25 cellular contexts compared by ENCODE assay signal in genomic region chr21:14766241-14766640, GRCh38.
DNase-seq lines count a peak whose midpoint lies in the region; ATAC-seq and TF ChIP-seq lines count a peak whose summit lies in the region.
"Had no signal": no experiment of that assay in that cellular context is flagged by ENCODE, and none has a peak within 500 bp of the region (broad histone marks: within the 10 kb centered on the region; RNA-seq: fewer than 3 reads in every experiment).

No MANE protein-coding gene starts in this region.

- H4K8ac ChIP-seq in H9 (replicated peaks; ENCODE audit: insufficient read length, low read depth, low read length) = no peak overlapping the region

- H3K4me1 ChIP-seq in H9 (ENCODE audit: insufficient read depth, low read length) (no peaks in the 10 kb centered on the region), PC-3 (ENCODE audit: insufficient read depth, low read length) (peaks cover 8% of the 10 kb centered on the region; the same call in 1 of the 2 replicates), testis (peaks cover 4% of the 10 kb centered on the region), PC-9 (replicated peaks; ENCODE audit: insufficient read depth) (no peaks in the 10 kb centered on the region)
- H3K4me1 ChIP-seq: Caco-2, SJSA1, stomach had no signal

- H3T11ph ChIP-seq in H9 (ENCODE audit: low read length) = no peak overlapping the region

- no peak overlapping the region for H2BK12ac ChIP-seq in H9 (ENCODE audit: insufficient read length, low read depth, low read length)

- no TSS peak for BruUV-seq in PC-3 (replicated peaks; lab: Mats Ljungman, UMichigan)
- no TSS peak for BruUV-seq in PC-9 (replicated peaks; lab: Mats Ljungman, UMichigan)

- no peaks in the 10 kb centered on the region for H3K36me3 Mint-ChIP-seq in H9 (ENCODE audit: insufficient read depth in 1 of 3, low read depth in 3 of 3)

- no peak for ATAC-seq in PC-3
- ATAC-seq: activated CD8-positive, alpha-beta T cell treated with anti-CD3 and anti-CD28 coated beads for 36 hours; heart right ventricle had no signal

- no peaks in the 10 kb centered on the region for H3F3A ChIP-seq in PC-3 (ENCODE audit: low read length, unreplicated experiment)
- H3F3A ChIP-seq in PC-9 (ENCODE audit: insufficient read depth, low read depth) = no peaks in the 10 kb centered on the region

- H2AFZ ChIP-seq in H9 (ENCODE audit: low read length) (no peak overlapping the region), PC-3 (ENCODE audit: low read length) (no peak overlapping the region), PC-9 (no peak overlapping the region)

- no peaks in the 10 kb centered on the region for H3K23me2 ChIP-seq in H9 (ENCODE audit: insufficient read length, low read depth, low read length, poor library complexity, severe bottlenecking)

- H3K27ac ChIP-seq in H9 (ENCODE audit: insufficient read length, low read depth, low read length) = no peak overlapping the region
- no peak overlapping the region for H3K27ac ChIP-seq in PC-3 (ENCODE audit: low read length)
- H3K27ac ChIP-seq in testis = no peak overlapping the region
- H3K27ac ChIP-seq in PC-9 = no peak overlapping the region
- H3K27ac ChIP-seq: heart right ventricle, HL-60, SJSA1, stomach had no signal

- no peaks in the 10 kb centered on the region for H3K27me3 Mint-ChIP-seq in H9 (ENCODE audit: low read depth)

- H3K79me1 ChIP-seq in H9 (ENCODE audit: insufficient read depth, low read depth, low read length, poor library complexity, severe bottlenecking) = no peaks in the 10 kb centered on the region

- H3K9me2 ChIP-seq in PC-3 (replicated peaks; ENCODE audit: low read length) (no peaks in the 10 kb centered on the region), PC-9 (ENCODE audit: insufficient read depth) (no peaks in the 10 kb centered on the region)

- H4K20me1 ChIP-seq in H9 (ENCODE audit: control insufficient read depth, insufficient read depth, insufficient read length) (no peaks in the 10 kb centered on the region), PC-3 (ENCODE audit: low read length) (no peaks in the 10 kb centered on the region), PC-9 (ENCODE audit: insufficient read depth) (no peaks in the 10 kb centered on the region)

- H3K4me1 Mint-ChIP-seq in H9 = no peaks in the 10 kb centered on the region

- H3K79me2 ChIP-seq in H9 (ENCODE audit: insufficient read depth, low read length) (no peaks in the 10 kb centered on the region), PC-3 (ENCODE audit: low read length) (no peaks in the 10 kb centered on the region), PC-9 (ENCODE audit: low read depth) (no peaks in the 10 kb centered on the region)

- no peaks in the 10 kb centered on the region for H3K9me3 Mint-ChIP-seq in H9

- H2BK5ac ChIP-seq in H9 (ENCODE audit: insufficient read length, low read length) = no peak overlapping the region

- POLR2A ChIA-PET in PC-3 (lab: Charles Lee; ENCODE audit: unreplicated experiment) (no interaction called here), PC-9 (lab: Charles Lee; ENCODE audit: unreplicated experiment) (no interaction called here)

- H3K27me3 ChIP-seq in H9 (ENCODE audit: insufficient read depth, low read length) (no peaks in the 10 kb centered on the region), PC-3 (ENCODE audit: low read length) (no peaks in the 10 kb centered on the region), testis (no peaks in the 10 kb centered on the region), PC-9 (ENCODE audit: insufficient read depth, low read depth) (no peaks in the 10 kb centered on the region)
- H3K27me3 ChIP-seq: heart right ventricle, SJSA1, stomach had no signal

- H3K23ac ChIP-seq in H9 (ENCODE audit: insufficient read length, low read depth, low read length) = no peak overlapping the region

- H3K4me3 Mint-ChIP-seq in H9 = no peak overlapping the region
- H3K4me3 Mint-ChIP-seq: activated CD8-positive, alpha-beta T cell treated with anti-CD3 and anti-CD28 coated beads for 36 hours had no signal

- WGBS in H9 (ENCODE audit: extremely low coverage, insufficient read length, low lambda C conversion rate) = no CpG with 5 or more reads among the region's 5 CpGs
- 89% methylated on average over 5 of the region's 5 CpGs for WGBS in testis, 2 donors

- H3K9me3 ChIP-seq in H9 (ENCODE audit: control insufficient read depth, low read depth, low read length) (no peaks in the 10 kb centered on the region), PC-3 (ENCODE audit: low read length) (no peaks in the 10 kb centered on the region), testis (no peaks in the 10 kb centered on the region), PC-9 (ENCODE audit: insufficient read depth, low read depth) (no peaks in the 10 kb centered on the region)
- H3K9me3 ChIP-seq: Caco-2, heart right ventricle, SJSA1, stomach had no signal

- H3K56ac ChIP-seq in H9 (ENCODE audit: insufficient read length, low read depth, low read length) = no peak overlapping the region

- H3K9ac ChIP-seq in H9 (ENCODE audit: extremely low read depth, insufficient read length, low read length) = no peak overlapping the region
- H3K9ac ChIP-seq in PC-3 (ENCODE audit: low read length) = no peak overlapping the region

- no peak overlapping the region for H3K27ac Mint-ChIP-seq in H9
- H3K27ac Mint-ChIP-seq: activated CD8-positive, alpha-beta T cell treated with anti-CD3 and anti-CD28 coated beads for 36 hours had no signal

- intact Hi-C loops in PC-3 (cut with micrococcal nuclease) = no loop called here
- intact Hi-C loops in testis (cut with DNase I; ENCODE audit: low total_unique reads) = no loop called here
- intact Hi-C loops in PC-9 (cut with micrococcal nuclease; ENCODE audit: unreplicated experiment) = no loop called here

- H3K4me2 ChIP-seq in H9 (ENCODE audit: insufficient read depth, insufficient read length, low read length) (no peak overlapping the region), PC-3 (ENCODE audit: low read length) (no peak overlapping the region), PC-9 (no peak overlapping the region)

- H2BK15ac ChIP-seq in H9 (ENCODE audit: low read depth, low read length) = no peak overlapping the region

- CTCF ChIA-PET in PC-3 (lab: Charles Lee) (no interaction called here), PC-9 (lab: Charles Lee) (no interaction called here)

- TF ChIP-seq POLR2A in testis (IDR thresholded peaks at IDR 0.05) = no peak

- no peak overlapping the region for H3K18ac ChIP-seq in H9 (ENCODE audit: insufficient read length, low read depth, low read length)

- no peak overlapping the region for H2AK5ac ChIP-seq in H9 (ENCODE audit: insufficient read length, low read length)

- TF ChIP-seq CTCF in H9 (conservative IDR thresholded peaks at IDR 0.05) (peak; percentile 48; the same call in 2 of the 3 replicates), PC-3 (conservative IDR thresholded peaks at IDR 0.05; ENCODE audit: low read depth, low read length) (peak; percentile 34; the same call in 1 of the 2 replicates), testis (IDR thresholded peaks at IDR 0.05) (no peak), PC-9 (conservative IDR thresholded peaks at IDR 0.05) (no peak)

- H2BK120ac ChIP-seq in H9 (ENCODE audit: low read depth, low read length, poor library complexity, severe bottlenecking) = no peak overlapping the region

- peak; percentile 23 for DNase-seq in DMS53 (lab: John Stamatoyannopoulos, UW)
- DNase-seq in DMS53 treated with DMSO at 0.1 percent for 48 hours (lab: John Stamatoyannopoulos, UW; ENCODE audit: unreplicated experiment) = no peak
- DNase-seq in H9 = peak; percentile 44
- peak; percentile 8 for DNase-seq in PC-3
- peak; percentile 37 for DNase-seq in iPS-NIHi11 (ENCODE audit: low spot score)
- no peak for DNase-seq in SW480 (ENCODE audit: low spot score)
- no peak for DNase-seq in testis
- DNase-seq in PC-9 = no peak
- DNase-seq: 8988T; activated CD4-positive, CD25-positive, alpha-beta regulatory T cell; activated CD8-positive, alpha-beta T cell treated with anti-CD3 and anti-CD28 coated beads for 36 hours; activated naive CD4-positive, alpha-beta T cell; activated T-cell treated with anti-CD3 and anti-CD28 coated beads, Interleukin-2, amount 50 U/mL, for 1 hour; amygdala; Caco-2; cortex of kidney; heart right ventricle; IMR-90; MV-4-11; NCI-H1930; NCI-H446 treated with DMSO at 0.1 percent for 48 hours; stomach; trophoblast cell had no signal

- H2BK20ac ChIP-seq in H9 (ENCODE audit: low read depth, low read length, poor library complexity, severe bottlenecking) = no peak overlapping the region

- H3K36me3 ChIP-seq in PC-3 (ENCODE audit: low read depth, low read length) = no peaks in the 10 kb centered on the region
- no peaks in the 10 kb centered on the region for H3K36me3 ChIP-seq in testis (ENCODE audit: low read depth, missing control alignments)
- H3K36me3 ChIP-seq in PC-9 (ENCODE audit: low read depth) = no peaks in the 10 kb centered on the region
- H3K36me3 ChIP-seq: heart right ventricle, SJSA1, stomach had no signal

- no peak overlapping the region for H4K5ac ChIP-seq in H9 (ENCODE audit: insufficient read length, low read depth, low read length)

- no peak overlapping the region for H3K4ac ChIP-seq in H9 (ENCODE audit: low read depth, low read length)

- H3K14ac ChIP-seq in H9 (ENCODE audit: insufficient read depth, low read length) = no peak overlapping the region

- H3K4me3 ChIP-seq in PC-3 (ENCODE audit: low read length) = no peak overlapping the region
- H3K4me3 ChIP-seq in testis = no peak overlapping the region
- H3K4me3 ChIP-seq in PC-9 = no peak overlapping the region
- H3K4me3 ChIP-seq: heart right ventricle, SJSA1, stomach had no signal

- H4K91ac ChIP-seq in H9 (ENCODE audit: insufficient read length, low read depth, low read length) = no peak overlapping the region

Comparison
In these comparisons a context has a peak if more than half of its experiments do, and no peak if none do; other contexts are left out.
1. DNase-seq: peak in DMS53 (single experiment), H9 (single experiment), PC-3 (single experiment) and iPS-NIHi11 (single experiment); none in DMS53 treated with DMSO at 0.1 percent for 48 hours (single experiment), SW480 (single experiment), testis (single experiment) and PC-9 (0 of 2).
2. CTCF ChIP-seq: peak in H9 (single experiment) and PC-3 (single experiment); none in testis (0 of 3) and PC-9 (single experiment).